8 cellular contexts compared by ENCODE assay signal in genomic region chr2:42567806-42568429, GRCh38. TPM values are rescaled to one million over a fixed set of nuclear protein-coding genes. Genes with fewer than 3 reads are reported as not detected.
A peak's percentile ranks its signal among the peaks of the same experiment; 100 is the strongest.
DNase-seq lines count a peak whose midpoint lies in the region; ATAC-seq, FAIRE-seq and TF ChIP-seq lines count a peak whose summit lies in the region.

No MANE protein-coding gene starts in this region.

- H3K9me3 Mint-ChIP-seq in activated CD8-positive, alpha-beta T cell treated with anti-CD3 and anti-CD28 coated beads, Interleukin-2, amount 10 ng/mL, durations not matched to agents 7 days and 5 days (ENCODE audit: insufficient read depth), result no peaks in the 10 kb centered on the region

- H3K4me1 ChIP-seq in pancreas, result peaks cover 3 to 14% (median 12%) of the 10 kb centered on the region in 3 donors

- H3K4me1 Mint-ChIP-seq in activated CD8-positive, alpha-beta T cell treated with anti-CD3 and anti-CD28 coated beads, Interleukin-2, amount 10 ng/mL, durations not matched to agents 7 days and 5 days (ENCODE audit: low read depth), result peaks cover 35% of the 10 kb centered on the region

- no peaks in the 10 kb centered on the region for H3K9me3 ChIP-seq in pancreas

- H3K27ac Mint-ChIP-seq in activated CD8-positive, alpha-beta T cell treated with anti-CD3 and anti-CD28 coated beads, Interleukin-2, amount 10 ng/mL, durations not matched to agents 7 days and 5 days, result peak overlapping the region; percentile 63

- TF ChIP-seq CTCF in GM06990 (IDR thresholded peaks at IDR 0.05; ENCODE audit: insufficient read depth, low read length, poor library complexity, severe bottlenecking), result no peak
- TF ChIP-seq CTCF in pancreas (IDR thresholded peaks at IDR 0.05), result no peak

- H3K4me3 Mint-ChIP-seq in activated CD8-positive, alpha-beta T cell treated with anti-CD3 and anti-CD28 coated beads, Interleukin-2, amount 10 ng/mL, durations not matched to agents 7 days and 5 days, result peak overlapping the region; percentile 59

- CTCF ChIA-PET in activated CD8-positive, alpha-beta T cell treated with anti-CD3 and anti-CD28 coated beads, Interleukin-2, amount 10 ng/mL, durations not matched to agents 7 days and 5 days (lab: Charles Lee), result interaction anchor here (2.1 kb wide), 1 partner anchor 95 kb away, joined by 8 read pairs; no protein-coding TSS in a partner anchor

- H3K27me3 ChIP-seq in GM06990 (replicated peaks; ENCODE audit: control insufficient read depth, insufficient read depth, low read length) (no peaks in the 10 kb centered on the region), pancreas (no peaks in the 10 kb centered on the region)

- DNase-seq in GM06990 (ENCODE audit: extremely low read depth, insufficient read length), result peak; percentile 70
- peak; percentile 22 for DNase-seq in activated CD8-positive, alpha-beta T cell treated with anti-CD3 and anti-CD28 coated beads, Interleukin-2, amount 10 ng/mL, durations not matched to agents 7 days and 5 days
- peak; percentile 92 for DNase-seq in germinal center (ENCODE audit: low spot score)
- peak; percentile 37 to 69 (median 52) for DNase-seq in pancreas
- no peak for DNase-seq in H54 (ENCODE audit: insufficient read length, low spot score)
- no peak for DNase-seq in erythroblast (lab: John Stamatoyannopoulos, UW)

- TF ChIP-seq POLR2A in H54 (IDR thresholded peaks at IDR 0.05; ENCODE audit: low read depth, low read length) (no peak), erythroblast (IDR thresholded peaks at IDR 0.05; ENCODE audit: low read length) (no peak)

- H3K36me3 ChIP-seq in GM06990 (ENCODE audit: control insufficient read depth, insufficient read depth, low read length) (no peaks in the 10 kb centered on the region), pancreas (no peaks in the 10 kb centered on the region)

- peak; percentile 75 for ATAC-seq in GM21360 (IDR thresholded peaks at IDR 0.05; ENCODE audit: unreplicated experiment)
- ATAC-seq in HG03575 (IDR thresholded peaks at IDR 0.05; ENCODE audit: extremely low read depth, insufficient number of reproducible peaks, low FRiP score, unreplicated experiment), result peak; percentile 68
- ATAC-seq in activated CD8-positive, alpha-beta T cell treated with anti-CD3 and anti-CD28 coated beads, Interleukin-2, amount 10 ng/mL, durations not matched to agents 7 days and 5 days, result no peak
- ATAC-seq in pancreas, result peak; percentile 49 to 75 (median 68)

- POLR2A ChIA-PET in activated CD8-positive, alpha-beta T cell treated with anti-CD3 and anti-CD28 coated beads, Interleukin-2, amount 10 ng/mL, durations not matched to agents 7 days and 5 days (lab: Charles Lee), result no interaction called here

- H3K27me3 Mint-ChIP-seq in activated CD8-positive, alpha-beta T cell treated with anti-CD3 and anti-CD28 coated beads, Interleukin-2, amount 10 ng/mL, durations not matched to agents 7 days and 5 days (ENCODE audit: low read depth), result no peaks in the 10 kb centered on the region

- H3K27ac ChIP-seq in pancreas, result peak overlapping the region; percentile 26 to 91 (median 84)

- intact Hi-C loops in pancreas (cut with DNase I), result no loop called here

- 18 to 27% methylated on average over 11 to 12 of the region's 12 CpGs for WGBS in pancreas, 2 donors

- peaks cover 7% of the 10 kb centered on the region for H3K36me3 Mint-ChIP-seq in activated CD8-positive, alpha-beta T cell treated with anti-CD3 and anti-CD28 coated beads, Interleukin-2, amount 10 ng/mL, durations not matched to agents 7 days and 5 days (ENCODE audit: low read depth)

- no peak for FAIRE-seq in pancreas (lab: Jason Lieb, UNC)
- no peak for FAIRE-seq in H54 (lab: Jason Lieb, UNC)

- peak overlapping the region; percentile 86 for H3K4me3 ChIP-seq in GM06990 (replicated peaks; ENCODE audit: low read depth, low read length)
- peak overlapping the region in 3 of 4 donors; percentile 85 to 97 (median 89) for H3K4me3 ChIP-seq in pancreas

RNA-seq across cellular contexts. Expression of gene MTA3, which starts 0.5 kb away (rescaled TPM):
- 10 to 100 TPM; 26.2 to 33.4 TPM for total RNA-seq in activated CD8-positive, alpha-beta T cell treated with anti-CD3 and anti-CD28 coated beads, Interleukin-2, amount 10 ng/mL, durations not matched to agents 7 days and 5 days
- 10 to 100 TPM; 17.2 to 28.1 (median 22.9) TPM for total RNA-seq in pancreas
- polyA plus RNA-seq in pancreas, result 10 to 100 TPM; 16.8 to 20.9 TPM

Comparison
In these comparisons a context has a peak if more than half of its experiments do, and no peak if none do; other contexts are left out.
1. DNase-seq: peak in GM06990 (single experiment), activated CD8-positive, alpha-beta T cell treated with anti-CD3 and anti-CD28 coated beads, Interleukin-2, amount 10 ng/mL, durations not matched to agents 7 days and 5 days (single experiment), germinal center (single experiment) and pancreas (6 of 6); none in H54 (single experiment) and erythroblast (0 of 2).